23 cellular contexts compared by ENCODE assay signal in genomic region chr5:29208026-29208425, GRCh38.
DNase-seq lines count a peak whose midpoint lies in the region; ATAC-seq, FAIRE-seq and TF ChIP-seq lines count a peak whose summit lies in the region.
"Had no signal": no experiment of that assay in that cellular context is flagged by ENCODE, and none has a peak within 500 bp of the region (broad histone marks: within the 10 kb centered on the region; RNA-seq: fewer than 3 reads in every experiment).

No MANE protein-coding gene starts in this region.

- FAIRE-seq in urothelium cell line (lab: Jason Lieb, UNC): no peak

- no peak overlapping the region for H3K27ac ChIP-seq in breast epithelium
- H3K27ac ChIP-seq: adrenal gland, suprapubic skin had no signal

- H3K4me3 Mint-ChIP-seq in MCF 10A (ENCODE audit: unreplicated experiment) (no peak overlapping the region), WTC11 (no peak overlapping the region)
- no peak overlapping the region for H3K4me3 Mint-ChIP-seq in activated naive CD8-positive, alpha-beta T cell treated with anti-CD3 and anti-CD28 coated beads for 36 hours
- H3K4me3 Mint-ChIP-seq: activated CD8-positive, alpha-beta T cell treated with anti-CD3 and anti-CD28 coated beads for 36 hours; CD4-positive, alpha-beta memory T cell; stimulated activated effector memory CD8-positive, alpha-beta T cell treated with anti-CD3 and anti-CD28 coated beads, Interleukin-12 subunit alpha, Interleukin-12 subunit beta, amount 100 ng/mL, for 72 hours had no signal

- H3K36me3 ChIP-seq in breast epithelium: no peaks in the 10 kb centered on the region
- H3K36me3 ChIP-seq: adrenal gland, suprapubic skin had no signal

- H3K36me3 Mint-ChIP-seq in MCF 10A (ENCODE audit: insufficient read depth, unreplicated experiment) (no peaks in the 10 kb centered on the region), WTC11 (no peaks in the 10 kb centered on the region)
- H3K36me3 Mint-ChIP-seq in activated naive CD8-positive, alpha-beta T cell treated with anti-CD3 and anti-CD28 coated beads for 36 hours: no peaks in the 10 kb centered on the region
- H3K36me3 Mint-ChIP-seq: CD4-positive, alpha-beta memory T cell; stimulated activated effector memory CD8-positive, alpha-beta T cell treated with anti-CD3 and anti-CD28 coated beads, Interleukin-12 subunit alpha, Interleukin-12 subunit beta, amount 100 ng/mL, for 72 hours had no signal

- no TSS peak for BruUV-seq in MCF 10A (replicated peaks; lab: Mats Ljungman, UMichigan)

- H3K27me3 Mint-ChIP-seq in MCF 10A (ENCODE audit: insufficient read depth, unreplicated experiment): no peaks in the 10 kb centered on the region
- H3K27me3 Mint-ChIP-seq in WTC11 (ENCODE audit: low read depth): no peaks in the 10 kb centered on the region
- H3K27me3 Mint-ChIP-seq in activated naive CD8-positive, alpha-beta T cell treated with anti-CD3 and anti-CD28 coated beads for 36 hours: no peaks in the 10 kb centered on the region
- H3K27me3 Mint-ChIP-seq: activated CD8-positive, alpha-beta T cell treated with anti-CD3 and anti-CD28 coated beads for 36 hours; CD4-positive, alpha-beta memory T cell had no signal

- no peak for ATAC-seq in WTC11
- ATAC-seq: activated CD8-positive, alpha-beta T cell treated with anti-CD3 and anti-CD28 coated beads for 36 hours; HCT116; K562; stimulated activated effector memory CD8-positive, alpha-beta T cell treated with anti-CD3 and anti-CD28 coated beads, Interleukin-12 subunit alpha, Interleukin-12 subunit beta, amount 100 ng/mL, for 72 hours had no signal

- TF ChIP-seq CTCF in MCF 10A (IDR thresholded peaks at IDR 0.05; ENCODE audit: unreplicated experiment) (no peak), breast epithelium (IDR thresholded peaks at IDR 0.05) (no peak), WTC11 (IDR thresholded peaks at IDR 0.05) (no peak)

- no peak overlapping the region for H3K4me3 ChIP-seq in breast epithelium
- H3K4me3 ChIP-seq: adrenal gland, K562, suprapubic skin had no signal

- H3K9me3 Mint-ChIP-seq in MCF 10A (ENCODE audit: unreplicated experiment) (peaks cover 21% of the 10 kb centered on the region), WTC11 (peaks cover 9% of the 10 kb centered on the region)
- H3K9me3 Mint-ChIP-seq in activated naive CD8-positive, alpha-beta T cell treated with anti-CD3 and anti-CD28 coated beads for 36 hours: no peaks in the 10 kb centered on the region

- H3K27me3 ChIP-seq in breast epithelium: no peaks in the 10 kb centered on the region
- H3K27me3 ChIP-seq: adrenal gland, suprapubic skin had no signal

- POLR2A ChIA-PET in MCF 10A (lab: Yijun Ruan, JAX): interaction anchor here (1.5 kb wide), 1 partner anchor 10 kb away, joined by 5 read pairs; no protein-coding TSS in a partner anchor
- POLR2A ChIA-PET in WTC11 (lab: Charles Lee): no interaction called here

- H3K27ac Mint-ChIP-seq in MCF 10A (ENCODE audit: low read depth, unreplicated experiment): no peak overlapping the region
- H3K27ac Mint-ChIP-seq in WTC11: peak overlapping the region; percentile 33; the same call in 1 of the 2 replicates
- H3K27ac Mint-ChIP-seq in activated naive CD8-positive, alpha-beta T cell treated with anti-CD3 and anti-CD28 coated beads for 36 hours: no peak overlapping the region
- H3K27ac Mint-ChIP-seq: activated CD8-positive, alpha-beta T cell treated with anti-CD3 and anti-CD28 coated beads for 36 hours; CD4-positive, alpha-beta memory T cell; stimulated activated effector memory CD8-positive, alpha-beta T cell treated with anti-CD3 and anti-CD28 coated beads, Interleukin-12 subunit alpha, Interleukin-12 subunit beta, amount 100 ng/mL, for 72 hours had no signal

- DNase-seq in MCF 10A (ENCODE audit: unreplicated experiment) (peak; percentile 68), breast epithelium (ENCODE audit: low spot score in 2 of 2) (no peak), WTC11 (ENCODE audit: low spot score) (no peak), glomerular visceral epithelial cell (ENCODE audit: extremely low spot score) (peak; percentile 9), urothelium cell line (ENCODE audit: low spot score) (peak; percentile 10), NCI-H2196 treated with DMSO at 0.1 percent for 48 hours (lab: John Stamatoyannopoulos, UW; ENCODE audit: unreplicated experiment) (no peak), NCI-H1105 treated with DMSO at 0.1 percent for 48 hours (lab: John Stamatoyannopoulos, UW) (no peak)
- DNase-seq in activated naive CD8-positive, alpha-beta T cell treated with anti-CD3 and anti-CD28 coated beads for 36 hours: no peak
- DNase-seq: activated CD8-positive, alpha-beta T cell treated with anti-CD3 and anti-CD28 coated beads for 36 hours; activated gamma-delta T cell treated with Interleukin-2 at 50 U/mL for 16 hours; activated T-cell treated with anti-CD3 and anti-CD28 coated beads for 4 hours; adrenal gland; AML-193; CD4-positive, alpha-beta memory T cell; DMS 273 treated with DMSO at 0.1 percent for 48 hours; head of caudate nucleus; NCI-H510A treated with DMSO at 0.1 percent for 48 hours; nucleus accumbens; T1000 had no signal

- no peaks in the 10 kb centered on the region for H3K4me1 ChIP-seq in breast epithelium
- H3K4me1 ChIP-seq: adrenal gland, suprapubic skin had no signal

- peaks cover 10% of the 10 kb centered on the region for H3K4me1 Mint-ChIP-seq in MCF 10A (ENCODE audit: insufficient read depth, unreplicated experiment)
- peaks cover 22% of the 10 kb centered on the region for H3K4me1 Mint-ChIP-seq in WTC11
- no peaks in the 10 kb centered on the region for H3K4me1 Mint-ChIP-seq in activated naive CD8-positive, alpha-beta T cell treated with anti-CD3 and anti-CD28 coated beads for 36 hours
- H3K4me1 Mint-ChIP-seq: CD4-positive, alpha-beta memory T cell; stimulated activated effector memory CD8-positive, alpha-beta T cell treated with anti-CD3 and anti-CD28 coated beads, Interleukin-12 subunit alpha, Interleukin-12 subunit beta, amount 100 ng/mL, for 72 hours had no signal

- no peaks in the 10 kb centered on the region for H3K9me3 ChIP-seq in breast epithelium
- H3K9me3 ChIP-seq: adrenal gland, suprapubic skin had no signal

- intact Hi-C loops in MCF 10A (cut with micrococcal nuclease) (no loop called here), breast epithelium (cut with DNase I; ENCODE audit: low total_unique reads) (no loop called here)

- no peak for TF ChIP-seq POLR2A in breast epithelium (IDR thresholded peaks at IDR 0.05)

- CTCF ChIA-PET in MCF 10A (lab: Yijun Ruan, JAX) (interaction anchor here (0.6 to 1.1 kb wide), 3 partner anchors 10 to 34 kb away, joined by 3 to 5 read pairs (median 4); no protein-coding TSS in a partner anchor), WTC11 (lab: Charles Lee) (no interaction called here)

TF ChIP-seq in WTC11, 78 proteins besides CTCF, POLR2A, EP300 and RAD21:
- TF ChIP-seq CDX4 (CRISPR knock-in tag; IDR thresholded peaks at IDR 0.05; ENCODE audit: borderline replicate concordance) (no peak), ETV6 (CRISPR knock-in tag; IDR thresholded peaks at IDR 0.05) (no peak), ZNF512 (CRISPR knock-in tag; IDR thresholded peaks at IDR 0.05; ENCODE audit: borderline replicate concordance) (no peak), HMGA2 (CRISPR knock-in tag; IDR thresholded peaks at IDR 0.05) (no peak), USF1 (CRISPR knock-in tag; IDR thresholded peaks at IDR 0.05) (no peak), CBFB (CRISPR knock-in tag; IDR thresholded peaks at IDR 0.05; ENCODE audit: low read depth) (no peak), JUN (CRISPR knock-in tag; IDR thresholded peaks at IDR 0.05) (no peak)

Comparison
In these comparisons a context has a peak if more than half of its experiments do, and no peak if none do; other contexts are left out.
1. DNase-seq: peak in MCF 10A (single experiment), glomerular visceral epithelial cell (single experiment) and urothelium cell line (single experiment); none in breast epithelium (0 of 2), WTC11 (single experiment), NCI-H2196 treated with DMSO at 0.1 percent for 48 hours (single experiment), NCI-H1105 treated with DMSO at 0.1 percent for 48 hours (single experiment) and activated naive CD8-positive, alpha-beta T cell treated with anti-CD3 and anti-CD28 coated beads for 36 hours (single experiment).